9 cellular contexts compared by ENCODE assay signal in the genomic region with DNA sequence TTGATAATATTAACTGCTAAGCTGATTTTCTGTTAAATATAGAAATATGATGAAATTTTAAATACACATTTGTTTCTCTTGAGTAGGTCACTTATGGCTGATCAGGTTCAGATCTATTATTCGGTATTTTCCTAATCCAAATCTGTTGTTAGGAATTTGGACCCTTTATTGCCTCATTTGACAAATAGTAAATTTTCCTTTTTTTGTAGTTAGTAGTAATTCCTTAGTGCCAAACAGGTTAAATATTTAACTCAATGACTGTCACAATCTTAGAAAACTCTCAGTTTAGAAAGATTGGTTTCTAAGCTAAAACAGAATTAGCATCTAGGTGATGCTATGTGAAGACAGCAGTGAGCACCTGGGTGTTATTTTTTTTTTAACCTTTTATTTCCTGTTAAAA.
"Had no signal": no experiment of that assay in that cellular context is flagged by ENCODE, and none has a peak within 500 bp of the region (broad histone marks: within the 10 kb centered on the region; RNA-seq: fewer than 3 reads in every experiment).

No MANE protein-coding gene starts in this region.

- DNase-seq: GM23248, GOT3, H7, H9, HCEC 1CT, HFFc6 had no signal

- H2AFZ ChIP-seq: GM23248, GM23338 had no signal

- ATAC-seq: GM23338, HCT116 had no signal

- H3K4me1 ChIP-seq: HAP-1 had no signal

- H3K9me3 ChIP-seq: HAP-1 had no signal

- H3K4me3 ChIP-seq: GM23248, GM23338, HAP-1 had no signal

- H3K4me2 ChIP-seq: GM23338 had no signal

- H3K36me3 ChIP-seq: HAP-1 had no signal

- H3K9ac ChIP-seq: GM23248 had no signal

- H3K27ac ChIP-seq: GM23248 had no signal
